In the genomic region with DNA sequence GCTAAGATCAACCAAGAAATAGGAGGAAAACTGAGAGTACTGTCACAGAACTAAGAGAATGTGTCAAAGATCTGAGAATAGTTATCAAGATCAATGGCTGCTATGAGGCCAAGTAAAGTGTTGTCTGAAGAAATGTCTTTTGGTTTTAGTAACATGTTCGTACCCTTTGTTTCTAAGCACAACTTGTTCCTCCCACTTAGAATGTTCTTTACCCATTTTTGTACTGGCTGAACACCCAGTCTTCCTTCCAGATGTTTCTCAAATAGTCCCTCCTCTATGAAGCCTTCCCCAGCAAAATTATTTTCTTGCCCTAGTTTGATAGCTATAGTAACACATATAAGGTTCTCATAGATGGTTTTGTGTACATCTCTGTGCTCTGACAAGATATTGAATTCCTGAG, we compare ENCODE assay signal across 8 cellular contexts.
"Had no signal": no experiment of that assay in that cellular context is flagged by ENCODE, and none has a peak within 500 bp of the region (broad histone marks: within the 10 kb centered on the region; RNA-seq: fewer than 3 reads in every experiment).

No MANE protein-coding gene starts in this region.

- DNase-seq: GM23248, GOT3, H9, HCEC 1CT, IMR-90, Karpas-422, KBM-7 had no signal

- H3K4me2 ChIP-seq: KMS-11 had no signal

- H3K27ac ChIP-seq: GM23248, KMS-11 had no signal

- H3K9ac ChIP-seq: GM23248, KMS-11 had no signal

- H3K4me3 ChIP-seq: GM23248 had no signal

- H2AFZ ChIP-seq: GM23248 had no signal
